14 cellular contexts compared by ENCODE assay signal in the genomic region with DNA sequence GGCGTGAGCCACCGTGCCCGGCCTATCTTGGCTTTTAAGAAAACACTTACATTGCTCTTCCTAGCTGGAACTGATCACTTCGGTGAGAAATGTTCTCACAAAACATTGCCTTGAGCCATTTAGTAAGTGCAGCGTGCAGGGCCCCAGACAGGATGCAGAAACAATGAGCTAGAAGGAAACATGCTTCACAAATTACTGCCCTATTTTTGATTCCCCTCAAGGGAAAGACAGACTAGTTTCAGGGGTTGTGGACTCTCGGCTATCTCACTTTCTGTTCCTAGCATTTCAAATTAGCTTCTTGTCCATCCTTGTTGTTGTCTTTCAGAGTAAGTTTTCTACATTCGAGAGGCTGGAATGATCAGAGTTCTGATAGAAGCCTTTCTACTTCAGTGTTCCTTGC. TPM values are rescaled to one million over a fixed set of nuclear protein-coding genes. Genes with fewer than 3 reads are reported as not detected.
DNase-seq lines count a peak whose midpoint lies in the region; ATAC-seq and TF ChIP-seq lines count a peak whose summit lies in the region.
"Had no signal": no experiment of that assay in that cellular context is flagged by ENCODE, and none has a peak within 500 bp of the region (broad histone marks: within the 10 kb centered on the region; RNA-seq: fewer than 3 reads in every experiment).

No MANE protein-coding gene starts in this region.

- H3K9me3 Mint-ChIP-seq in activated T-helper 17 cell treated with anti-CD3 and anti-CD28 coated beads, Interleukin-2, amount 50 U/mL, for 72 hours: no peaks in the 10 kb centered on the region
- H3K9me3 Mint-ChIP-seq: T-helper 1 cell treated with Interleukin-12 subunit alpha and Interleukin-12 subunit beta and Interleukin-4 antibody, amounts not matched to agents 30 μg/mL and 1 μg/mL, for 36 hours had no signal

- no peaks in the 10 kb centered on the region for H3K9me3 ChIP-seq in ascending aorta

- DNase-seq in GM13976 (ENCODE audit: low spot score) (peak; percentile 73), germinal center (ENCODE audit: low spot score) (peak; percentile 74), NCI-H187 (lab: John Stamatoyannopoulos, UW) (no peak), NCI-H2171 treated with DMSO at 0.1 percent for 48 hours (lab: John Stamatoyannopoulos, UW) (no peak), ascending aorta (ENCODE audit: low spot score in 2 of 2) (no peak)
- DNase-seq: CD4-positive, alpha-beta memory T cell; stimulated activated CD4-positive, alpha-beta T cell treated with anti-CD3 and anti-CD28 coated beads, Interleukin-4, amount 100 ng/mL, for 4 hours; substantia nigra had no signal

- peak; percentile 79 for ATAC-seq in GM19468 (IDR thresholded peaks at IDR 0.05; ENCODE audit: extremely low read depth, unreplicated experiment)
- ATAC-seq in HG03095 (IDR thresholded peaks at IDR 0.05; ENCODE audit: unreplicated experiment): peak; percentile 63
- ATAC-seq in activated T-helper 17 cell treated with anti-CD3 and anti-CD28 coated beads, Interleukin-2, amount 50 U/mL, for 72 hours (replicated peaks): no peak

- no peak overlapping the region for H3K27ac Mint-ChIP-seq in activated T-helper 17 cell treated with anti-CD3 and anti-CD28 coated beads, Interleukin-2, amount 50 U/mL, for 72 hours
- H3K27ac Mint-ChIP-seq: CD4-positive, alpha-beta memory T cell; T-helper 1 cell treated with Interleukin-12 subunit alpha and Interleukin-12 subunit beta and Interleukin-4 antibody, amounts not matched to agents 30 μg/mL and 1 μg/mL, for 36 hours had no signal

- intact Hi-C loops in ascending aorta (cut with DNase I): no loop called here

- H3K4me3 ChIP-seq in ascending aorta: no peak overlapping the region
- H3K4me3 ChIP-seq: lung had no signal

- H3K36me3 ChIP-seq in ascending aorta: peaks cover 44 to 57% of the 10 kb centered on the region in 2 donors

- no peaks in the 10 kb centered on the region for H3K27me3 ChIP-seq in ascending aorta

- H3K27me3 Mint-ChIP-seq in activated T-helper 17 cell treated with anti-CD3 and anti-CD28 coated beads, Interleukin-2, amount 50 U/mL, for 72 hours: no peaks in the 10 kb centered on the region
- H3K27me3 Mint-ChIP-seq: CD4-positive, alpha-beta memory T cell had no signal

- no peak overlapping the region for H3K4me3 Mint-ChIP-seq in activated T-helper 17 cell treated with anti-CD3 and anti-CD28 coated beads, Interleukin-2, amount 50 U/mL, for 72 hours
- H3K4me3 Mint-ChIP-seq: CD4-positive, alpha-beta memory T cell; T-helper 1 cell treated with Interleukin-12 subunit alpha and Interleukin-12 subunit beta and Interleukin-4 antibody, amounts not matched to agents 30 μg/mL and 1 μg/mL, for 36 hours had no signal

- H3K36me3 Mint-ChIP-seq in activated T-helper 17 cell treated with anti-CD3 and anti-CD28 coated beads, Interleukin-2, amount 50 U/mL, for 72 hours (ENCODE audit: low read depth): no peaks in the 10 kb centered on the region

- no peaks in the 10 kb centered on the region for H3K4me1 Mint-ChIP-seq in activated T-helper 17 cell treated with anti-CD3 and anti-CD28 coated beads, Interleukin-2, amount 50 U/mL, for 72 hours
- H3K4me1 Mint-ChIP-seq: CD4-positive, alpha-beta memory T cell had no signal

- no peak overlapping the region for H3K27ac ChIP-seq in ascending aorta
- H3K27ac ChIP-seq: parathyroid adenoma had no signal

- no peak for TF ChIP-seq CTCF in GM13976 (IDR thresholded peaks at IDR 0.05; ENCODE audit: borderline replicate concordance, control extremely low read depth, extremely low read depth, insufficient read depth, missing control alignments)
- no peak for TF ChIP-seq CTCF in ascending aorta (IDR thresholded peaks at IDR 0.05)

- in situ Hi-C loops in GM13976 (cut with MboI; ENCODE audit: low sequenced_read_pairs, unreplicated experiment): no loop called here

- no peaks in the 10 kb centered on the region for H3K4me1 ChIP-seq in ascending aorta
- H3K4me1 ChIP-seq: parathyroid adenoma had no signal

RNA-seq across cellular contexts. Expression of gene TGFB3, which starts 21.6 kb away (rescaled TPM):
- 1 to 10 TPM; 2.0 to 2.2 TPM for total RNA-seq in activated T-helper 17 cell treated with anti-CD3 and anti-CD28 coated beads, Interleukin-2, amount 50 U/mL, for 72 hours
- total RNA-seq in ascending aorta: 108 TPM

RNA-seq across cellular contexts. Expression of gene IFT43, which starts 25.3 kb away (rescaled TPM):
- total RNA-seq in activated T-helper 17 cell treated with anti-CD3 and anti-CD28 coated beads, Interleukin-2, amount 50 U/mL, for 72 hours: 1 to 10 TPM; 5.7 to 7.2 TPM
- total RNA-seq in ascending aorta: 84.0 TPM

Comparison
In these comparisons a context has a peak if more than half of its experiments do, and no peak if none do; other contexts are left out.
1. DNase-seq: peak in GM13976 (single experiment) and germinal center (single experiment); none in NCI-H187 (0 of 2), NCI-H2171 treated with DMSO at 0.1 percent for 48 hours (single experiment) and ascending aorta (0 of 2).
2. RNA of gene TGFB3, which starts 21.6 kb away (total RNA-seq): 108 TPM in ascending aorta (single experiment); 2.0 to 2.2 TPM in activated T-helper 17 cell treated with anti-CD3 and anti-CD28 coated beads, Interleukin-2, amount 50 U/mL, for 72 hours; every median in the first group is over 10 times any median in the second.
3. RNA of gene IFT43, which starts 25.3 kb away (total RNA-seq): 84.0 TPM in ascending aorta (single experiment); 5.7 to 7.2 TPM in activated T-helper 17 cell treated with anti-CD3 and anti-CD28 coated beads, Interleukin-2, amount 50 U/mL, for 72 hours; every median in the first group is over 10 times any median in the second.